ENCODE assay signal across 21 cellular contexts in genomic region chr7:47659664-47660462, GRCh38.
A peak's percentile ranks its signal among the peaks of the same experiment; 100 is the strongest.
DNase-seq lines count a peak whose midpoint lies in the region; ATAC-seq and TF ChIP-seq lines count a peak whose summit lies in the region.
"Had no signal": no experiment of that assay in that cellular context is flagged by ENCODE, and none has a peak within 500 bp of the region (broad histone marks: within the 10 kb centered on the region; RNA-seq: fewer than 3 reads in every experiment).

No MANE protein-coding gene starts in this region.

- peaks cover 2% of the 10 kb centered on the region for H3K4me1 Mint-ChIP-seq in activated naive CD8-positive, alpha-beta T cell treated with anti-CD3 and anti-CD28 coated beads, Interleukin-2, amount 50 U/mL, for 24 hours
- H3K4me1 Mint-ChIP-seq in activated naive CD8-positive, alpha-beta T cell treated with anti-CD3 and anti-CD28 coated beads for 36 hours = peaks cover 3% of the 10 kb centered on the region
- peaks cover 16% of the 10 kb centered on the region for H3K4me1 Mint-ChIP-seq in neural crest cell
- H3K4me1 Mint-ChIP-seq in stimulated activated naive B cell treated with anti-CD40 and anti-IgM and Interleukin-4, amounts not matched to agents 10 μg/mL and 1 μg/mL and 100 μg/mL, for 72 hours = peaks cover 18 to 43% of the 10 kb centered on the region in 2 donors
- H3K4me1 Mint-ChIP-seq: CD4-positive, CD25-positive, alpha-beta regulatory T cell had no signal

- no peaks in the 10 kb centered on the region for H3K27me3 ChIP-seq in Panc1 (ENCODE audit: control insufficient read depth, insufficient read depth, low read length)
- H3K27me3 ChIP-seq: BE2C had no signal

- intact Hi-C loops in Panc1 (cut with micrococcal nuclease; ENCODE audit: unreplicated experiment) = no loop called here

- no peaks in the 10 kb centered on the region for H3K36me3 ChIP-seq in Panc1 (ENCODE audit: control insufficient read depth, insufficient read depth, low read length)
- H3K36me3 ChIP-seq: BE2C had no signal

- H3K27me3 Mint-ChIP-seq in activated naive CD8-positive, alpha-beta T cell treated with anti-CD3 and anti-CD28 coated beads, Interleukin-2, amount 50 U/mL, for 24 hours = no peaks in the 10 kb centered on the region
- no peaks in the 10 kb centered on the region for H3K27me3 Mint-ChIP-seq in activated naive CD8-positive, alpha-beta T cell treated with anti-CD3 and anti-CD28 coated beads for 36 hours
- no peaks in the 10 kb centered on the region for H3K27me3 Mint-ChIP-seq in neural crest cell (ENCODE audit: low read depth)
- H3K27me3 Mint-ChIP-seq in stimulated activated naive B cell treated with anti-CD40 and anti-IgM and Interleukin-4, amounts not matched to agents 10 μg/mL and 1 μg/mL and 100 μg/mL, for 72 hours = no peaks in the 10 kb centered on the region

- H3K27ac ChIP-seq in Panc1 (ENCODE audit: low read length) = peak overlapping the region; percentile 92
- H3K27ac ChIP-seq: 22Rv1, RWPE1 had no signal

- DNase-seq in activated naive CD8-positive, alpha-beta T cell treated with anti-CD3 and anti-CD28 coated beads, Interleukin-2, amount 50 U/mL, for 24 hours = no peak
- no peak for DNase-seq in activated naive CD8-positive, alpha-beta T cell treated with anti-CD3 and anti-CD28 coated beads for 36 hours
- DNase-seq in Panc1 (ENCODE audit: low read depth, low spot score) (no peak), neural crest cell (ENCODE audit: low read depth, low spot score) (no peak), NCI-H2029 (lab: John Stamatoyannopoulos, UW) (no peak)
- no peak for DNase-seq in stimulated activated naive B cell treated with anti-CD40 and anti-IgM and Interleukin-4, amounts not matched to agents 10 μg/mL and 1 μg/mL and 100 μg/mL, for 72 hours
- DNase-seq: BE2C; CD4-positive, CD25-positive, alpha-beta regulatory T cell; COR-L47; H9; KG1; MV-4-11; NCI-H1417; NCI-H187; NCI-H2227 treated with DMSO at 0.1 percent for 48 hours; NCI-H524 treated with DMSO at 0.1 percent for 48 hours; PC-3 had no signal

- ATAC-seq in activated naive CD8-positive, alpha-beta T cell treated with anti-CD3 and anti-CD28 coated beads, Interleukin-2, amount 50 U/mL, for 24 hours = peak; percentile 28
- ATAC-seq in Panc1 = peak; percentile 9; the same call in 1 of the 2 replicates
- no peak for ATAC-seq in stimulated activated naive B cell treated with anti-CD40 and anti-IgM and Interleukin-4, amounts not matched to agents 10 μg/mL and 1 μg/mL and 100 μg/mL, for 72 hours (replicated peaks)
- ATAC-seq in HG02884 (IDR thresholded peaks at IDR 0.05; ENCODE audit: unreplicated experiment) = no peak
- no peak for ATAC-seq in HG03457 (IDR thresholded peaks at IDR 0.05; ENCODE audit: unreplicated experiment)
- ATAC-seq: PC-3 had no signal

- POLR2A ChIA-PET in Panc1 (lab: Charles Lee) = no interaction called here

- BruUV-seq in Panc1 (replicated peaks; lab: Mats Ljungman, UMichigan) = no TSS peak

- in situ Hi-C loops in Panc1 (cut with HindIII; ENCODE audit: low pct_unique_long_range_greater_than_20kb, low sequenced_read_pairs) = no loop called here

- no peaks in the 10 kb centered on the region for H3K9me3 Mint-ChIP-seq in activated naive CD8-positive, alpha-beta T cell treated with anti-CD3 and anti-CD28 coated beads, Interleukin-2, amount 50 U/mL, for 24 hours
- H3K9me3 Mint-ChIP-seq in activated naive CD8-positive, alpha-beta T cell treated with anti-CD3 and anti-CD28 coated beads for 36 hours = no peaks in the 10 kb centered on the region
- no peaks in the 10 kb centered on the region for H3K9me3 Mint-ChIP-seq in neural crest cell
- no peaks in the 10 kb centered on the region for H3K9me3 Mint-ChIP-seq in stimulated activated naive B cell treated with anti-CD40 and anti-IgM and Interleukin-4, amounts not matched to agents 10 μg/mL and 1 μg/mL and 100 μg/mL, for 72 hours
- H3K9me3 Mint-ChIP-seq: H9 had no signal

- no peaks in the 10 kb centered on the region for H3K9me3 ChIP-seq in Panc1 (ENCODE audit: control insufficient read depth, insufficient read depth, low read depth, low read length)
- H3K9me3 ChIP-seq: BE2C had no signal

- peaks cover 35% of the 10 kb centered on the region for H3K4me1 ChIP-seq in Panc1 (ENCODE audit: control insufficient read depth, insufficient read depth, low read length)

- no peaks in the 10 kb centered on the region for H3K36me3 Mint-ChIP-seq in activated naive CD8-positive, alpha-beta T cell treated with anti-CD3 and anti-CD28 coated beads, Interleukin-2, amount 50 U/mL, for 24 hours (ENCODE audit: low read depth)
- no peaks in the 10 kb centered on the region for H3K36me3 Mint-ChIP-seq in activated naive CD8-positive, alpha-beta T cell treated with anti-CD3 and anti-CD28 coated beads for 36 hours
- H3K36me3 Mint-ChIP-seq in neural crest cell (ENCODE audit: low read depth) = no peaks in the 10 kb centered on the region
- no peaks in the 10 kb centered on the region for H3K36me3 Mint-ChIP-seq in stimulated activated naive B cell treated with anti-CD40 and anti-IgM and Interleukin-4, amounts not matched to agents 10 μg/mL and 1 μg/mL and 100 μg/mL, for 72 hours
- H3K36me3 Mint-ChIP-seq: CD4-positive, CD25-positive, alpha-beta regulatory T cell had no signal

- H3K4me3 ChIP-seq in Panc1 (ENCODE audit: low read depth in 2 of 2, low read length in 2 of 2) = no peak overlapping the region

- TF ChIP-seq CTCF in Panc1 (IDR thresholded peaks at IDR 0.05) (no peak), neural crest cell (conservative IDR thresholded peaks at IDR 0.05) (no peak)

- H3K27ac Mint-ChIP-seq in activated naive CD8-positive, alpha-beta T cell treated with anti-CD3 and anti-CD28 coated beads, Interleukin-2, amount 50 U/mL, for 24 hours = no peak overlapping the region
- H3K27ac Mint-ChIP-seq in activated naive CD8-positive, alpha-beta T cell treated with anti-CD3 and anti-CD28 coated beads for 36 hours = no peak overlapping the region
- peak overlapping the region; percentile 90 for H3K27ac Mint-ChIP-seq in neural crest cell (ENCODE audit: unreplicated experiment)
- peak overlapping the region; percentile 9 for H3K27ac Mint-ChIP-seq in stimulated activated naive B cell treated with anti-CD40 and anti-IgM and Interleukin-4, amounts not matched to agents 10 μg/mL and 1 μg/mL and 100 μg/mL, for 72 hours
- H3K27ac Mint-ChIP-seq: CD4-positive, CD25-positive, alpha-beta regulatory T cell; H9 had no signal

- H3K4me3 Mint-ChIP-seq in activated naive CD8-positive, alpha-beta T cell treated with anti-CD3 and anti-CD28 coated beads, Interleukin-2, amount 50 U/mL, for 24 hours = no peak overlapping the region
- no peak overlapping the region for H3K4me3 Mint-ChIP-seq in activated naive CD8-positive, alpha-beta T cell treated with anti-CD3 and anti-CD28 coated beads for 36 hours
- H3K4me3 Mint-ChIP-seq in neural crest cell = no peak overlapping the region
- H3K4me3 Mint-ChIP-seq in stimulated activated naive B cell treated with anti-CD40 and anti-IgM and Interleukin-4, amounts not matched to agents 10 μg/mL and 1 μg/mL and 100 μg/mL, for 72 hours = no peak overlapping the region
- H3K4me3 Mint-ChIP-seq: CD4-positive, CD25-positive, alpha-beta regulatory T cell; H9 had no signal

- CTCF ChIA-PET in Panc1 (lab: Charles Lee) = no interaction called here

Comparison
In these comparisons a context has a peak if more than half of its experiments do, and no peak if none do; other contexts are left out.
1. ATAC-seq: peak in activated naive CD8-positive, alpha-beta T cell treated with anti-CD3 and anti-CD28 coated beads, Interleukin-2, amount 50 U/mL, for 24 hours (single experiment) and Panc1 (single experiment); none in stimulated activated naive B cell treated with anti-CD40 and anti-IgM and Interleukin-4, amounts not matched to agents 10 μg/mL and 1 μg/mL and 100 μg/mL, for 72 hours (0 of 2), HG02884 (single experiment) and HG03457 (single experiment).
2. H3K27ac Mint-ChIP-seq: peak in neural crest cell (single experiment) and stimulated activated naive B cell treated with anti-CD40 and anti-IgM and Interleukin-4, amounts not matched to agents 10 μg/mL and 1 μg/mL and 100 μg/mL, for 72 hours (single experiment); none in activated naive CD8-positive, alpha-beta T cell treated with anti-CD3 and anti-CD28 coated beads, Interleukin-2, amount 50 U/mL, for 24 hours (single experiment) and activated naive CD8-positive, alpha-beta T cell treated with anti-CD3 and anti-CD28 coated beads for 36 hours (single experiment).